Comparison of ENCODE assay signal across 8 cellular contexts in the genomic region with DNA sequence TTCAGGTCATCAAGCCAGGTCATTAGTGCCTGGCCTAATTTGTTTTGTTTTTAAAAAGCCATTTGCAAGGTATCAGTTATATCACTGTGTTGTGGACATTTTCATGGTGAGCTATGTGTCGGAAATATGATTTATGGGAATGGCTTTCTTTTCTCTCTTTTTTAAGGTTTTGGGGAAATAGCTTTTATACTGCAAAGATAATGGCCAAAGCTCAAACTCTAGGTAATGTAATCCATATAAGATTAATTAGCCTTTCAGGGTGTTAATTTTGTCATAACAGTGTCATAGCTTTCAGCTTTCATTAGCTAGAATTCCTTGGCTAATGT. TPM values are rescaled to one million over a fixed set of nuclear protein-coding genes. Genes with fewer than 3 reads are reported as not detected.
DNase-seq lines count a peak whose midpoint lies in the region; ATAC-seq, FAIRE-seq and TF ChIP-seq lines count a peak whose summit lies in the region.
"Had no signal": no experiment of that assay in that cellular context is flagged by ENCODE, and none has a peak within 500 bp of the region (broad histone marks: within the 10 kb centered on the region; RNA-seq: fewer than 3 reads in every experiment).

No MANE protein-coding gene starts in this region.

- CTCF ChIA-PET in activated CD8-positive, alpha-beta T cell treated with anti-CD3 and anti-CD28 coated beads, Interleukin-2, amount 10 ng/mL, durations not matched to agents 7 days and 5 days (lab: Charles Lee), result interaction anchor here (1.1 to 7.0 kb wide), 17 partner anchors 9 to 221 kb away, joined by 3 to 54 read pairs (median 12); partner anchors contain the start of genes MXD1 and PCBP1

- DNase-seq in HFFc6 (no peak), keratinocyte (ENCODE audit: low read depth, low spot score) (no peak), NCI-H2107 treated with DMSO at 0.1 percent for 48 hours (lab: John Stamatoyannopoulos, UW; ENCODE audit: unreplicated experiment) (no peak), ureter (ENCODE audit: low spot score) (no peak)
- DNase-seq in activated CD8-positive, alpha-beta T cell treated with anti-CD3 and anti-CD28 coated beads, Interleukin-2, amount 10 ng/mL, durations not matched to agents 7 days and 5 days, result no peak
- no peak for DNase-seq in stimulated activated naive CD8-positive, alpha-beta T cell treated with anti-CD3 and anti-CD28 coated beads, Interleukin-15, amount 100 ng/mL, for 72 hours
- DNase-seq: stimulated activated CD4-positive, alpha-beta T cell treated with anti-CD3 and anti-CD28 coated beads, Interleukin-4, amount 100 ng/mL, for 1 hour had no signal

- H3K27ac Mint-ChIP-seq in HFFc6, result peak overlapping the region; percentile 98
- peak overlapping the region; percentile 98 for H3K27ac Mint-ChIP-seq in activated CD8-positive, alpha-beta T cell treated with anti-CD3 and anti-CD28 coated beads, Interleukin-2, amount 10 ng/mL, durations not matched to agents 7 days and 5 days
- peak overlapping the region; percentile 93 to 98 for H3K27ac Mint-ChIP-seq in stimulated activated naive CD8-positive, alpha-beta T cell treated with anti-CD3 and anti-CD28 coated beads, Interleukin-15, amount 100 ng/mL, for 72 hours

- H3K9me3 ChIP-seq in keratinocyte (ENCODE audit: control insufficient read depth, low read depth, low read length), result no peaks in the 10 kb centered on the region

- no peaks in the 10 kb centered on the region for H3K27me3 ChIP-seq in keratinocyte (ENCODE audit: control insufficient read depth, extremely low read depth, insufficient read depth, low read length)

- H3K36me3 Mint-ChIP-seq in HFFc6 (ENCODE audit: low read depth), result peaks cover 4% of the 10 kb centered on the region; the same call in 1 of the 2 replicates
- peaks cover 11% of the 10 kb centered on the region for H3K36me3 Mint-ChIP-seq in activated CD8-positive, alpha-beta T cell treated with anti-CD3 and anti-CD28 coated beads, Interleukin-2, amount 10 ng/mL, durations not matched to agents 7 days and 5 days (ENCODE audit: low read depth)

- peak overlapping the region; percentile 91 for H3K27ac ChIP-seq in keratinocyte (ENCODE audit: control insufficient read depth, insufficient read depth, low read length)

- peaks cover 64% of the 10 kb centered on the region for H3K4me1 Mint-ChIP-seq in HFFc6 (ENCODE audit: low read depth)
- H3K4me1 Mint-ChIP-seq in activated CD8-positive, alpha-beta T cell treated with anti-CD3 and anti-CD28 coated beads, Interleukin-2, amount 10 ng/mL, durations not matched to agents 7 days and 5 days (ENCODE audit: low read depth), result peaks cover 79% of the 10 kb centered on the region
- peaks cover 89% of the 10 kb centered on the region for H3K4me1 Mint-ChIP-seq in stimulated activated naive CD8-positive, alpha-beta T cell treated with anti-CD3 and anti-CD28 coated beads, Interleukin-15, amount 100 ng/mL, for 72 hours

- no peaks in the 10 kb centered on the region for H3K9me1 ChIP-seq in keratinocyte (ENCODE audit: control insufficient read depth, extremely low read depth, insufficient read depth, low read length)

- H3K27me3 Mint-ChIP-seq in HFFc6 (ENCODE audit: insufficient read depth), result no peaks in the 10 kb centered on the region
- no peaks in the 10 kb centered on the region for H3K27me3 Mint-ChIP-seq in activated CD8-positive, alpha-beta T cell treated with anti-CD3 and anti-CD28 coated beads, Interleukin-2, amount 10 ng/mL, durations not matched to agents 7 days and 5 days (ENCODE audit: low read depth)
- no peaks in the 10 kb centered on the region for H3K27me3 Mint-ChIP-seq in stimulated activated naive CD8-positive, alpha-beta T cell treated with anti-CD3 and anti-CD28 coated beads, Interleukin-15, amount 100 ng/mL, for 72 hours

- ATAC-seq in activated CD8-positive, alpha-beta T cell treated with anti-CD3 and anti-CD28 coated beads, Interleukin-2, amount 10 ng/mL, durations not matched to agents 7 days and 5 days, result no peak
- no peak for ATAC-seq in stimulated activated naive CD8-positive, alpha-beta T cell treated with anti-CD3 and anti-CD28 coated beads, Interleukin-15, amount 100 ng/mL, for 72 hours
- ATAC-seq in GM19452 (IDR thresholded peaks at IDR 0.05; ENCODE audit: unreplicated experiment), result no peak

- no peaks in the 10 kb centered on the region for H4K20me1 ChIP-seq in keratinocyte (ENCODE audit: control insufficient read depth, extremely low read depth, insufficient read depth, low read length)

- peaks cover 33% of the 10 kb centered on the region for H3K4me1 ChIP-seq in keratinocyte (ENCODE audit: control insufficient read depth, extremely low read depth, insufficient read depth, low read length)

- peak overlapping the region; percentile 87 for H3K4me3 Mint-ChIP-seq in HFFc6
- H3K4me3 Mint-ChIP-seq in activated CD8-positive, alpha-beta T cell treated with anti-CD3 and anti-CD28 coated beads, Interleukin-2, amount 10 ng/mL, durations not matched to agents 7 days and 5 days, result peak overlapping the region; percentile 84
- H3K4me3 Mint-ChIP-seq in stimulated activated naive CD8-positive, alpha-beta T cell treated with anti-CD3 and anti-CD28 coated beads, Interleukin-15, amount 100 ng/mL, for 72 hours, result peak overlapping the region; percentile 82 to 90

- POLR2A ChIA-PET in activated CD8-positive, alpha-beta T cell treated with anti-CD3 and anti-CD28 coated beads, Interleukin-2, amount 10 ng/mL, durations not matched to agents 7 days and 5 days (lab: Charles Lee), result interaction anchor here (1.1 to 15.2 kb wide), 13 partner anchors 8 to 219 kb away, joined by 4 to 370 read pairs (median 23); partner anchors contain the start of genes MXD1 and PCBP1

- dilution Hi-C loops in keratinocyte (cut with MboI; ENCODE audit: extremely low pct_ligation_motif_present, low sequenced_read_pairs), result no loop called here

- peak overlapping the region; percentile 86 for H2AFZ ChIP-seq in keratinocyte (ENCODE audit: control insufficient read depth, low read length)

- TF ChIP-seq CTCF in HFFc6 (IDR thresholded peaks at IDR 0.05), result no peak
- TF ChIP-seq CTCF in keratinocyte (optimal IDR thresholded peaks at IDR 0.05 in 1 of 3, IDR thresholded peaks at IDR 0.05 in 1 of 3, conservative IDR thresholded peaks at IDR 0.05 in 1 of 3; ENCODE audit: extremely low read depth in 1 of 3, insufficient read depth in 2 of 3, low read length in 3 of 3), result no peak

- H3K36me3 ChIP-seq in keratinocyte (ENCODE audit: control insufficient read depth in 2 of 2, extremely low read depth in 1 of 2, insufficient read depth in 2 of 2, low read length in 2 of 2), result no peaks in the 10 kb centered on the region

- H3K79me2 ChIP-seq in keratinocyte (ENCODE audit: control insufficient read depth, insufficient read depth, low read length), result no peaks in the 10 kb centered on the region

- peak overlapping the region; percentile 76 for H3K9ac ChIP-seq in keratinocyte (ENCODE audit: control insufficient read depth, extremely low read depth, insufficient read depth, low read length)

- peak overlapping the region; percentile 95 for H3K4me2 ChIP-seq in keratinocyte (ENCODE audit: control insufficient read depth, extremely low read depth, insufficient read depth, low read depth, low read length)

- no peak for FAIRE-seq in keratinocyte (lab: Jason Lieb, UNC)

- H3K9me3 Mint-ChIP-seq in HFFc6, result no peaks in the 10 kb centered on the region
- no peaks in the 10 kb centered on the region for H3K9me3 Mint-ChIP-seq in activated CD8-positive, alpha-beta T cell treated with anti-CD3 and anti-CD28 coated beads, Interleukin-2, amount 10 ng/mL, durations not matched to agents 7 days and 5 days (ENCODE audit: insufficient read depth)
- no peaks in the 10 kb centered on the region for H3K9me3 Mint-ChIP-seq in stimulated activated naive CD8-positive, alpha-beta T cell treated with anti-CD3 and anti-CD28 coated beads, Interleukin-15, amount 100 ng/mL, for 72 hours

- peak overlapping the region in 2 of 3 experiments; percentile 59 to 63 for H3K4me3 ChIP-seq in keratinocyte (ENCODE audit: control insufficient read depth in 2 of 3, extremely low read depth in 1 of 3, insufficient read depth in 2 of 3, low read depth in 1 of 3, low read length in 3 of 3)

RNA-seq across cellular contexts. Expression of gene PCBP1, which starts 45.8 kb away (rescaled TPM):
- total RNA-seq in HFFc6 (2021; fragmentation: NEBNext Ultra II Directional; extraction: Animal tissue kit (Norgen Biotek cat#: 25700)), result 100 to 1,000 TPM; 293 to 369 (median 361) TPM
- 100 to 1,000 TPM; 516 to 518 TPM for total RNA-seq in activated CD8-positive, alpha-beta T cell treated with anti-CD3 and anti-CD28 coated beads, Interleukin-2, amount 10 ng/mL, durations not matched to agents 7 days and 5 days
- polyA plus RNA-seq in keratinocyte, result 65.9 to 151 TPM (median 86.8 TPM) in 3 replicates
- polyA plus RNA-seq in keratinocyte (2011; ENCODE audit: low read depth), result 68.6 TPM
- polyA plus RNA-seq in keratinocyte (2011; cell fraction: cytosol; rRNA removed), result 118 and 127 TPM in 2 replicates
- 99.3 and 116 TPM in 2 replicates for polyA plus RNA-seq in keratinocyte (2011; cell fraction: nucleus; rRNA removed)
- polyA plus RNA-seq in keratinocyte (2012; ENCODE audit: low replicate concordance), result 234 and 283 TPM in 2 replicates
- 57.8 to 120 TPM (median 62.8 TPM) in 3 replicates for polyA minus RNA-seq in keratinocyte
- polyA minus RNA-seq in keratinocyte (2011; cell fraction: cytosol; rRNA and poly(A)+ RNA removed), result 93.2 TPM
- 30.5 and 40.4 TPM in 2 replicates for polyA minus RNA-seq in keratinocyte (2011; cell fraction: nucleus; rRNA and poly(A)+ RNA removed)
- 284 TPM for total RNA-seq in ureter

RNA-seq across cellular contexts. Expression of gene C2orf42, which starts 57.7 kb away (rescaled TPM):
- total RNA-seq in HFFc6 (2021; fragmentation: NEBNext Ultra II Directional; extraction: Animal tissue kit (Norgen Biotek cat#: 25700)), result 10 to 100 TPM; 10.0 to 17.8 (median 14.7) TPM
- 10 to 100 TPM; 23.0 to 29.4 TPM for total RNA-seq in activated CD8-positive, alpha-beta T cell treated with anti-CD3 and anti-CD28 coated beads, Interleukin-2, amount 10 ng/mL, durations not matched to agents 7 days and 5 days
- polyA plus RNA-seq in keratinocyte, result 9.3 to 10.3 TPM (median 9.3 TPM) in 3 replicates
- 5.0 TPM for polyA plus RNA-seq in keratinocyte (2011; ENCODE audit: low read depth)
- polyA plus RNA-seq in keratinocyte (2011; cell fraction: cytosol; rRNA removed), result 7.0 and 9.4 TPM in 2 replicates
- polyA plus RNA-seq in keratinocyte (2011; cell fraction: nucleus; rRNA removed), result 10.9 and 11.0 TPM in 2 replicates
- polyA plus RNA-seq in keratinocyte (2012; ENCODE audit: low replicate concordance), result 8.9 and 9.8 TPM in 2 replicates
- polyA minus RNA-seq in keratinocyte, result 17.1 to 43.4 TPM (median 36.4 TPM) in 3 replicates
- 11.7 TPM for polyA minus RNA-seq in keratinocyte (2011; cell fraction: cytosol; rRNA and poly(A)+ RNA removed)
- polyA minus RNA-seq in keratinocyte (2011; cell fraction: nucleus; rRNA and poly(A)+ RNA removed), result 10.3 and 11.9 TPM in 2 replicates
- 22.0 TPM for total RNA-seq in ureter
